In genomic region chr12:38697290-38697689, GRCh38 we compare ENCODE assay signal across 7 cellular contexts.
"Had no signal": no experiment of that assay in that cellular context is flagged by ENCODE, and none has a peak within 500 bp of the region (broad histone marks: within the 10 kb centered on the region; RNA-seq: fewer than 3 reads in every experiment).

No MANE protein-coding gene starts in this region.

- H3K4me3 ChIP-seq: GM12878 had no signal

- ATAC-seq: GM12878 had no signal

- FAIRE-seq: G401.6, GM12878, GM12891, GM18507, GM19239 had no signal

- DNase-seq: GDM1, GF-D8 had no signal
